In the genomic region with DNA sequence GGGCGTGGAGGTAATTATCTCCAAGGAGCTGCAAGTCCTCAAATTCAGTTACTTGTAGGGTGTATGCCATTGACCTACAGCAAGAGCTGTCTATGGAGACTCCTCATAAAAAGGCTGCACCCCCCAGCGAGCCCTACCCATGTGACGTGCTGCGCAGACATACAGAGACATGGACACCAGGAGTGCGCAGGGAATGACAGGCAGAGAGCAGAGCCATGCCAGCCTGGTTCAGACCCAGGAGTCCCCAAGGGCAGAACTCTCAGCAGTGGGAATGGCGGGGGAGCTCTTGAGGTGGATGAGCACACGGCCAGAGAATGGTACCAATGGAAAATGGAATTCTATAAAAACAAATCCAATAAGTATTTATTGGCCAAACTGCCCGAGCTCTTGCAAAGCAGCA, we compare ENCODE assay signal across 21 cellular contexts.
"Had no signal": no experiment of that assay in that cellular context is flagged by ENCODE, and none has a peak within 500 bp of the region (broad histone marks: within the 10 kb centered on the region; RNA-seq: fewer than 3 reads in every experiment).

No MANE protein-coding gene starts in this region.

- H3K27me3 ChIP-seq: SJSA1 had no signal

- H3K36me3 ChIP-seq: MG63, SJSA1 had no signal

- H3K9me3 ChIP-seq: MG63, SJSA1 had no signal

- H3K4me3 ChIP-seq: MG63, SJSA1, SK-N-MC had no signal

- H3K4me1 ChIP-seq: SJSA1 had no signal

- DNase-seq: IMR-90, Karpas-422, KG1, NCI-H1092 treated with DMSO at 0.1 percent for 48 hours, NCI-H1436, NCI-H187 treated with DMSO at 0.1 percent for 48 hours, NCI-H2029 treated with DMSO at 0.1 percent for 48 hours, NCI-H2171, NCI-H226, NCI-H446, NCI-H510A, NCI-H524 treated with DMSO at 0.1 percent for 48 hours, NCI-H69, NCI-H774, Right ventricle myocardium superior, RPMI8226, SIG-M5 had no signal

- H3K27ac ChIP-seq: SJSA1, SK-N-MC had no signal

- ATAC-seq: HepG2 had no signal
